11 cellular contexts compared by ENCODE assay signal in the genomic region with DNA sequence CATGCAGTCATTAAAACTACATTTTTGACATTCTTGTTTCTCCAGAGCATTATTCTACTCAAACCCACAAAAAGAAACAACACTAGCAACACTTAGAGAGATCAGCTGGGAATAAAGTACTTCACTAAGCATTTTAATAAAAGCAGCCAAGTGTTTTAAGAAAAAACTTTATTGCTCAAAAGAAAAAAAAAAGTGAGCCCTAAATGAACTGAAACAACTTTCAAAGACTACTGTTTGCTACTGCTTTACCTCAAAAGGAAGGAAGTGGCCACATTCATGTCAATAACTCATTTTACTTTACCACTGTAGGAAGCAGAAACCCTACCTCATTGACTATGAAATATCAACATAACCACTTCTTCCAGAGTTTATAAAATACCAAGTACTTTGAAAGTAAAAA.
DNase-seq lines count a peak whose midpoint lies in the region; ATAC-seq, FAIRE-seq and TF ChIP-seq lines count a peak whose summit lies in the region.
"Had no signal": no experiment of that assay in that cellular context is flagged by ENCODE, and none has a peak within 500 bp of the region (broad histone marks: within the 10 kb centered on the region; RNA-seq: fewer than 3 reads in every experiment).

No MANE protein-coding gene starts in this region.

- H3K4me3 ChIP-seq in tibial nerve, result no peak overlapping the region
- H3K4me3 ChIP-seq in lower lobe of right lung, result no peak overlapping the region
- H3K4me3 ChIP-seq: heart right ventricle had no signal

- TF ChIP-seq CTCF in neural crest cell (conservative IDR thresholded peaks at IDR 0.05), result no peak
- no peak for TF ChIP-seq CTCF in tibial nerve (IDR thresholded peaks at IDR 0.05)
- TF ChIP-seq CTCF in lower lobe of right lung (IDR thresholded peaks at IDR 0.05), result no peak

- peaks cover 0 to 27% (median 6%) of the 10 kb centered on the region in 4 donors for H3K4me1 ChIP-seq in tibial nerve
- H3K4me1 ChIP-seq in lower lobe of right lung, result peaks cover 15% of the 10 kb centered on the region

- no peaks in the 10 kb centered on the region for H3K4me1 Mint-ChIP-seq in neural crest cell

- no peaks in the 10 kb centered on the region for H3K27me3 ChIP-seq in tibial nerve
- no peaks in the 10 kb centered on the region for H3K27me3 ChIP-seq in lower lobe of right lung (ENCODE audit: low read depth)
- H3K27me3 ChIP-seq: heart right ventricle had no signal

- peak; percentile 72 for ATAC-seq in HG02623 (IDR thresholded peaks at IDR 0.05; ENCODE audit: unreplicated experiment)
- ATAC-seq in lower lobe of right lung, result no peak
- ATAC-seq: heart right ventricle had no signal

- FAIRE-seq in GM12891 (lab: Jason Lieb, UNC), result peak; percentile 74

- H3K27ac ChIP-seq in tibial nerve, result peak overlapping the region in 2 of 4 donors; percentile 41 to 42
- no peak overlapping the region for H3K27ac ChIP-seq in lower lobe of right lung
- H3K27ac ChIP-seq: heart right ventricle had no signal

- H3K27me3 Mint-ChIP-seq in neural crest cell (ENCODE audit: low read depth), result no peaks in the 10 kb centered on the region

- no peak for TF ChIP-seq EP300 in tibial nerve (IDR thresholded peaks at IDR 0.05)

- H3K9me3 ChIP-seq in tibial nerve (no peaks in the 10 kb centered on the region), lower lobe of right lung (no peaks in the 10 kb centered on the region)
- H3K9me3 ChIP-seq: heart right ventricle had no signal

- intact Hi-C loops in lower lobe of right lung (cut with DNase I), result loop anchor here (10.0 kb wide), 1 partner anchor 143 kb away; no protein-coding TSS in a partner anchor

- DNase-seq in GM12891 (ENCODE audit: insufficient read length, low spot score) (no peak), SKM-1 (lab: John Stamatoyannopoulos, UW; ENCODE audit: unreplicated experiment) (peak; percentile 25), neural crest cell (ENCODE audit: low read depth, low spot score) (no peak), tibial nerve (ENCODE audit: low spot score in 2 of 2) (no peak), UCSD-AML1 (lab: John Stamatoyannopoulos, UW; ENCODE audit: unreplicated experiment) (no peak), lower lobe of right lung (no peak)
- DNase-seq: heart right ventricle, NCI-H2029 treated with DMSO at 0.1 percent for 48 hours, nucleus accumbens, T-helper 9 cell had no signal

- peak overlapping the region; percentile 5 for H3K27ac Mint-ChIP-seq in neural crest cell (ENCODE audit: unreplicated experiment)

- H3K36me3 ChIP-seq in tibial nerve (peaks cover 0 to 55% (median 0%) of the 10 kb centered on the region in 3 donors), lower lobe of right lung (peaks cover 40% of the 10 kb centered on the region)

- H3K9me3 Mint-ChIP-seq in neural crest cell, result no peaks in the 10 kb centered on the region

- H3K36me3 Mint-ChIP-seq in neural crest cell (ENCODE audit: low read depth), result no peaks in the 10 kb centered on the region

- H3K4me3 Mint-ChIP-seq in neural crest cell, result no peak overlapping the region

- TF ChIP-seq POLR2A in GM12891 (IDR thresholded peaks at IDR 0.05; ENCODE audit: low read depth, low read length), result no peak
- no peak for TF ChIP-seq POLR2A in tibial nerve (IDR thresholded peaks at IDR 0.05)

TF ChIP-seq in GM12891, 5 proteins besides CTCF, POLR2A, EP300 and RAD21:
- TF ChIP-seq POU2F2 (IDR thresholded peaks at IDR 0.05; ENCODE audit: low read depth, low read length), result no peak
- no peak for TF ChIP-seq TAF1 (IDR thresholded peaks at IDR 0.05; ENCODE audit: low read depth, low read length)
- no peak for TF ChIP-seq PAX5 (IDR thresholded peaks at IDR 0.05; ENCODE audit: insufficient read depth, low read length, severe bottlenecking)
- peak; percentile 72 for TF ChIP-seq SPI1 (IDR thresholded peaks at IDR 0.05; ENCODE audit: low read depth, low read length)
- TF ChIP-seq POLR2AphosphoS5 (IDR thresholded peaks at IDR 0.05; ENCODE audit: low read depth, low read length), result no peak
